ENCODE assay signal across 8 cellular contexts in the genomic region with DNA sequence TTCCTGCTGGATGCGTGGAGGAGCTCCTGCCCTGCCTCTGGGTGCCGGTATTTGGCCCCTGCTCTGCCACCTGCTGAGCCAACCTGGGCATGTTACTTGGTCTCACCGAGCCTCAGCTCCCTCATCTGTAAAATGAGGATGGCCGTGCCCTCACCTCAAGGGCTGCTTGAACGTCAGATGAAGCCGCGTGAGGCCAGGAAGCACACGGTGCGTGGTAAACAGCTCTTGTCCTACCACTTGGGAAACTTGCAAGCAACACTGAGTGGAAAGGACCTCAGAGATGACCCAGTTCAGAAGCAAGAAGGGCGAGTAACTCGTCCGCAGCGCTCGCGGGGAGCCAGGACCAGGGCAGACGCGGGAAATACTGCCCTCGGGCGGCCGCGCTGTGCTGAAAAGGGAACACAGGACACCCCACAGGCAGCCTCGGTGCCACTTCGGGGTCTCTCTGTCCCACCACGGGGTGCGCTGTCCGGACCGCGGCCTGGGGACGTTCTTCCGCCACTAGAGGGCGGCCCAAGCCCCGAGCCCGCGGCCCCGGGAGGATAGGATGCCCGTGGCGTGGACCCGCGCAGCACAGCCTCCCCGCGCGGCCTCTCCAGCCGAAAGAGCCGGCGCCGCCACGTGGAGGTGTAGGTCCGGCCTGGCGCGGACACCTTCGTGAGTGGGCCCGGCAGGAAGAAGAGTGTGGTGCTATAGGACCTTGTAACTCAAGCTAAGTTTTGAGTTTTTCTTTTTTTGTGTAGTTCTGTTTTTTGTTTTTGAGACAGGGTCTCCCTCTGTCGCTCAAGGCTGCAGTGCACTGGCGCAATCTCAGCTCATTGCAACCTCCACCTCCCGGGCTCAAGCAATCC.
DNase-seq lines count a peak whose midpoint lies in the region; ATAC-seq, FAIRE-seq and TF ChIP-seq lines count a peak whose summit lies in the region.

No MANE protein-coding gene starts in this region.

- WGBS in lower leg skin, 2 donors: 11 to 28% methylated on average over 31 to 55 of the region's 55 CpGs

- peak in 1 of 3 donors; percentile 59 for TF ChIP-seq CTCF in lower leg skin (IDR thresholded peaks at IDR 0.05)

- H3K4me1 Mint-ChIP-seq in dendritic cell treated with granulocyte-macrophage colony-stimulating factor and Interleukin-4, amounts not matched to agents 40 ng/mL and 50 ng/mL, for 4 days (ENCODE audit: low read depth): peaks cover 63% of the 10 kb centered on the region

- peak overlapping the region; percentile 45 for H3K4me3 Mint-ChIP-seq in dendritic cell treated with granulocyte-macrophage colony-stimulating factor and Interleukin-4, amounts not matched to agents 40 ng/mL and 50 ng/mL, for 4 days

- no peak overlapping the region for H3K4me3 ChIP-seq in lower leg skin (ENCODE audit: low read depth, poor library complexity, severe bottlenecking)

- intact Hi-C loops in dendritic cell treated with granulocyte-macrophage colony-stimulating factor and Interleukin-4, amounts not matched to agents 40 ng/mL and 50 ng/mL, for 4 days (cut with micrococcal nuclease): loop anchor here (2.0 kb wide), 2 partner anchors 24 to 90 kb away; no protein-coding TSS in a partner anchor
- intact Hi-C loops in lower leg skin (cut with DNase I; ENCODE audit: low total_unique reads): loop anchor here (5.0 kb wide), 1 partner anchor 149 kb away; no protein-coding TSS in a partner anchor

- peak; percentile 66 for FAIRE-seq in GM12891 (lab: Jason Lieb, UNC)

- no peaks in the 10 kb centered on the region for H3K9me3 Mint-ChIP-seq in dendritic cell treated with granulocyte-macrophage colony-stimulating factor and Interleukin-4, amounts not matched to agents 40 ng/mL and 50 ng/mL, for 4 days

- DNase-seq in GM12891 (ENCODE audit: insufficient read length, low spot score): peak; percentile 91
- DNase-seq in NCI-H1694 treated with DMSO at 0.1 percent for 48 hours (lab: John Stamatoyannopoulos, UW): peak; percentile 28
- DNase-seq in activated CD4-positive, alpha-beta T cell treated with anti-CD3 and anti-CD28 coated beads, Interleukin-2, amount 50 U/mL, for 1 hour: peak; percentile 64
- peak; percentile 55 to 95 for DNase-seq in lower leg skin (ENCODE audit: low spot score in 2 of 2)
- DNase-seq in stimulated activated CD8-positive, alpha-beta memory T cell treated with anti-CD3 and anti-CD28 coated beads, Interleukin-12 subunit alpha, Interleukin-12 subunit beta, amount 100 ng/mL, for 1 hour (ENCODE audit: low read depth): peak; percentile 56
- DNase-seq in NCI-H146 (lab: John Stamatoyannopoulos, UW): no peak

- H3K36me3 Mint-ChIP-seq in dendritic cell treated with granulocyte-macrophage colony-stimulating factor and Interleukin-4, amounts not matched to agents 40 ng/mL and 50 ng/mL, for 4 days (ENCODE audit: low read depth): peaks cover 73% of the 10 kb centered on the region

- no peaks in the 10 kb centered on the region for H3K27me3 Mint-ChIP-seq in dendritic cell treated with granulocyte-macrophage colony-stimulating factor and Interleukin-4, amounts not matched to agents 40 ng/mL and 50 ng/mL, for 4 days

- TF ChIP-seq POLR2A in GM12891 (IDR thresholded peaks at IDR 0.05; ENCODE audit: low read depth, low read length): no peak
- no peak for TF ChIP-seq POLR2A in lower leg skin (IDR thresholded peaks at IDR 0.05)

- ATAC-seq in HG02610 (IDR thresholded peaks at IDR 0.05; ENCODE audit: unreplicated experiment): peak; percentile 80

- no peak overlapping the region for H3K27ac Mint-ChIP-seq in dendritic cell treated with granulocyte-macrophage colony-stimulating factor and Interleukin-4, amounts not matched to agents 40 ng/mL and 50 ng/mL, for 4 days

TF ChIP-seq in GM12891, 5 proteins besides CTCF, POLR2A, EP300 and RAD21:
- TF ChIP-seq POU2F2 (IDR thresholded peaks at IDR 0.05; ENCODE audit: low read depth, low read length) (no peak), PAX5 (IDR thresholded peaks at IDR 0.05; ENCODE audit: insufficient read depth, low read length, severe bottlenecking) (no peak), POLR2AphosphoS5 (IDR thresholded peaks at IDR 0.05; ENCODE audit: low read depth, low read length) (no peak), SPI1 (IDR thresholded peaks at IDR 0.05; ENCODE audit: low read depth, low read length) (no peak), TAF1 (IDR thresholded peaks at IDR 0.05; ENCODE audit: low read depth, low read length) (no peak)
